16 cellular contexts compared by ENCODE assay signal in genomic region chr3:18080198-18080689, GRCh38.
DNase-seq lines count a peak whose midpoint lies in the region; ATAC-seq and TF ChIP-seq lines count a peak whose summit lies in the region.
"Had no signal": no experiment of that assay in that cellular context is flagged by ENCODE, and none has a peak within 500 bp of the region (broad histone marks: within the 10 kb centered on the region; RNA-seq: fewer than 3 reads in every experiment).

No MANE protein-coding gene starts in this region.

- no peak overlapping the region for H3K27ac Mint-ChIP-seq in activated CD8-positive, alpha-beta T cell treated with anti-CD3 and anti-CD28 coated beads for 36 hours
- H3K27ac Mint-ChIP-seq: activated naive CD4-positive, alpha-beta T cell treated with anti-CD3 and anti-CD28 coated beads, Interleukin-2, amount 50 U/mL, for 72 hours; dendritic cell treated with granulocyte-macrophage colony-stimulating factor and Interleukin-4, amounts not matched to agents 40 ng/mL and 50 ng/mL, for 4 days had no signal

- TF ChIP-seq CTCF in HL-60 (IDR thresholded peaks at IDR 0.05; ENCODE audit: insufficient read depth, low read length) = no peak
- no peak for TF ChIP-seq CTCF in vagina (IDR thresholded peaks at IDR 0.05)
- no peak for TF ChIP-seq CTCF in Peyer's patch (IDR thresholded peaks at IDR 0.05)
- TF ChIP-seq CTCF in activated CD8-positive, alpha-beta T cell treated with anti-CD3 and anti-CD28 coated beads for 36 hours (IDR thresholded peaks at IDR 0.05) = no peak
- no peak for TF ChIP-seq CTCF in BE2C (IDR thresholded peaks at IDR 0.05; ENCODE audit: low read depth, low read length)

- TF ChIP-seq POLR2A in vagina (IDR thresholded peaks at IDR 0.05) (no peak), Peyer's patch (IDR thresholded peaks at IDR 0.05) (no peak)

- H3K4me1 ChIP-seq in vagina = no peaks in the 10 kb centered on the region
- no peaks in the 10 kb centered on the region for H3K4me1 ChIP-seq in Peyer's patch
- H3K4me1 ChIP-seq in BE2C = peaks cover 10% of the 10 kb centered on the region
- H3K4me1 ChIP-seq: pancreas, tibial nerve had no signal

- no peaks in the 10 kb centered on the region for H3K27me3 ChIP-seq in HL-60 (ENCODE audit: insufficient read depth, poor library complexity, severe bottlenecking)
- H3K27me3 ChIP-seq in vagina = no peaks in the 10 kb centered on the region
- H3K27me3 ChIP-seq in Peyer's patch = no peaks in the 10 kb centered on the region
- no peaks in the 10 kb centered on the region for H3K27me3 ChIP-seq in BE2C
- H3K27me3 ChIP-seq: pancreas, tibial nerve had no signal

- H3K36me3 Mint-ChIP-seq in activated CD8-positive, alpha-beta T cell treated with anti-CD3 and anti-CD28 coated beads for 36 hours (ENCODE audit: low read depth) = no peaks in the 10 kb centered on the region
- H3K36me3 Mint-ChIP-seq: activated naive CD4-positive, alpha-beta T cell treated with anti-CD3 and anti-CD28 coated beads, Interleukin-2, amount 50 U/mL, for 72 hours had no signal

- peak overlapping the region; percentile 58 for H3K27ac ChIP-seq in HL-60 (replicated peaks)
- no peak overlapping the region for H3K27ac ChIP-seq in vagina
- no peak overlapping the region for H3K27ac ChIP-seq in Peyer's patch
- H3K27ac ChIP-seq: pancreas, RWPE1, tibial nerve had no signal

- H3K4me1 Mint-ChIP-seq in activated CD8-positive, alpha-beta T cell treated with anti-CD3 and anti-CD28 coated beads for 36 hours (ENCODE audit: low read depth) = peaks cover 11% of the 10 kb centered on the region

- intact Hi-C loops in vagina (cut with DNase I) = no loop called here
- intact Hi-C loops in activated CD8-positive, alpha-beta T cell treated with anti-CD3 and anti-CD28 coated beads for 36 hours (cut with micrococcal nuclease) = no loop called here

- H3K9me3 ChIP-seq in vagina (no peaks in the 10 kb centered on the region), Peyer's patch (no peaks in the 10 kb centered on the region), BE2C (no peaks in the 10 kb centered on the region)
- H3K9me3 ChIP-seq: pancreas, tibial nerve had no signal

- ATAC-seq in activated CD8-positive, alpha-beta T cell treated with anti-CD3 and anti-CD28 coated beads for 36 hours = no peak
- ATAC-seq: activated naive CD4-positive, alpha-beta T cell treated with anti-CD3 and anti-CD28 coated beads, Interleukin-2, amount 50 U/mL, for 72 hours; pancreas had no signal

- CTCF ChIA-PET in activated CD8-positive, alpha-beta T cell treated with anti-CD3 and anti-CD28 coated beads for 36 hours (lab: Charles Lee) = no interaction called here

- POLR2A ChIA-PET in activated CD8-positive, alpha-beta T cell treated with anti-CD3 and anti-CD28 coated beads for 36 hours (lab: Charles Lee) = no interaction called here

- H3K36me3 ChIP-seq in vagina (no peaks in the 10 kb centered on the region), Peyer's patch (no peaks in the 10 kb centered on the region), BE2C (no peaks in the 10 kb centered on the region)
- H3K36me3 ChIP-seq: pancreas, tibial nerve had no signal

- H3K4me3 ChIP-seq in HL-60 (replicated peaks; ENCODE audit: insufficient read depth, low read length) (no peak overlapping the region), vagina (no peak overlapping the region), Peyer's patch (no peak overlapping the region), BE2C (ENCODE audit: low read depth, low read length) (no peak overlapping the region)
- H3K4me3 ChIP-seq: pancreas, tibial nerve had no signal

- DNase-seq in A172 (ENCODE audit: low spot score) (peak; percentile 45), HL-60 (ENCODE audit: low read depth in 1 of 2, low spot score in 1 of 2) (no peak), T1000 (lab: John Stamatoyannopoulos, UW) (peak; percentile 8), fibroblast of peridontal ligament (ENCODE audit: extremely low read depth) (peak; percentile 61), vagina (ENCODE audit: extremely low spot score in 2 of 2) (no peak), Peyer's patch (no peak), BE2C (no peak)
- no peak for DNase-seq in activated CD8-positive, alpha-beta T cell treated with anti-CD3 and anti-CD28 coated beads for 36 hours
- DNase-seq: DMS53, NCI-H1092 treated with DMSO at 0.1 percent for 48 hours, pancreas, T-helper 9 cell had no signal

- no peak overlapping the region for H3K4me3 Mint-ChIP-seq in activated CD8-positive, alpha-beta T cell treated with anti-CD3 and anti-CD28 coated beads for 36 hours
- H3K4me3 Mint-ChIP-seq: dendritic cell treated with granulocyte-macrophage colony-stimulating factor and Interleukin-4, amounts not matched to agents 40 ng/mL and 50 ng/mL, for 4 days had no signal

- H3K9me3 Mint-ChIP-seq in activated CD8-positive, alpha-beta T cell treated with anti-CD3 and anti-CD28 coated beads for 36 hours = no peaks in the 10 kb centered on the region
- H3K9me3 Mint-ChIP-seq: activated naive CD4-positive, alpha-beta T cell treated with anti-CD3 and anti-CD28 coated beads, Interleukin-2, amount 50 U/mL, for 72 hours; dendritic cell treated with granulocyte-macrophage colony-stimulating factor and Interleukin-4, amounts not matched to agents 40 ng/mL and 50 ng/mL, for 4 days had no signal

- H3K27me3 Mint-ChIP-seq in activated CD8-positive, alpha-beta T cell treated with anti-CD3 and anti-CD28 coated beads for 36 hours = peaks cover 1% of the 10 kb centered on the region
- H3K27me3 Mint-ChIP-seq: dendritic cell treated with granulocyte-macrophage colony-stimulating factor and Interleukin-4, amounts not matched to agents 40 ng/mL and 50 ng/mL, for 4 days had no signal

Comparison
In these comparisons a context has a peak if more than half of its experiments do, and no peak if none do; other contexts are left out.
1. DNase-seq: peak in A172 (single experiment), T1000 (single experiment) and fibroblast of peridontal ligament (single experiment); none in HL-60 (0 of 2), vagina (0 of 2), Peyer's patch (0 of 3), activated CD8-positive, alpha-beta T cell treated with anti-CD3 and anti-CD28 coated beads for 36 hours (single experiment) and BE2C (single experiment).